8 cellular contexts compared by ENCODE assay signal in genomic region chr1:210328746-210329488, GRCh38. TPM values are rescaled to one million over a fixed set of nuclear protein-coding genes. Genes with fewer than 3 reads are reported as not detected.
DNase-seq lines count a peak whose midpoint lies in the region; ATAC-seq, FAIRE-seq and TF ChIP-seq lines count a peak whose summit lies in the region.

HHAT (plus strand) TSS chr1:210328902; CDS start chr1:210348976, 20,074 bp downstream.

- H3K9me3 ChIP-seq in endothelial cell of umbilical vein (replicated peaks; ENCODE audit: control insufficient read depth, insufficient read depth, low read length) = no peaks in the 10 kb centered on the region

- peaks cover 14% of the 10 kb centered on the region for H3K9me3 Mint-ChIP-seq in mesothelial cell of epicardium

- BruUV-seq in endothelial cell of umbilical vein (replicated peaks; lab: Mats Ljungman, UMichigan) = TSS peak; percentile 66

- H3K27ac ChIP-seq in endothelial cell of umbilical vein (ENCODE audit: insufficient read depth, low read depth, low read length) = peak within 1 kb of the TSS; percentile 75

- intact Hi-C loops in endothelial cell of umbilical vein (cut with micrococcal nuclease) = loop anchor here (1.0 to 2.0 kb wide), 4 partner anchors 18 to 96 kb away; partner anchors contain the start of gene SERTAD4

- H3K27me3 Mint-ChIP-seq in mesothelial cell of epicardium (ENCODE audit: low read depth) = peaks cover 8% of the 10 kb centered on the region

- POLR2A ChIA-PET in endothelial cell of umbilical vein (lab: Charles Lee) = no interaction called here

- H3K36me3 ChIP-seq in endothelial cell of umbilical vein (ENCODE audit: control insufficient read depth in 2 of 2, extremely low read depth in 1 of 2, insufficient read depth in 2 of 2, low read length in 2 of 2) = no peaks in the 10 kb centered on the region

- CTCF ChIA-PET in endothelial cell of umbilical vein (lab: Charles Lee) = interaction anchor here (1.0 kb wide), 1 partner anchor 32 kb away, joined by 4 read pairs; no protein-coding TSS in a partner anchor

- peaks cover 6% of the 10 kb centered on the region for H3K4me1 ChIP-seq in endothelial cell of umbilical vein (ENCODE audit: control insufficient read depth, extremely low read depth, insufficient read depth, low read length)

- H3K27me3 ChIP-seq in endothelial cell of umbilical vein (ENCODE audit: control insufficient read depth in 2 of 2, insufficient read depth in 2 of 2, low read length in 2 of 2) = peaks cover 0 to 2% of the 10 kb centered on the region in 2 experiments

- peak within 1 kb of the TSS; percentile 99 for H3K4me3 Mint-ChIP-seq in mesothelial cell of epicardium

- peak; percentile 88 for FAIRE-seq in endothelial cell of umbilical vein (lab: Jason Lieb, UNC)

- peak within 1 kb of the TSS; percentile 92 for H3K4me2 ChIP-seq in endothelial cell of umbilical vein (ENCODE audit: insufficient read depth, low read length)

- ATAC-seq in HG03432 (IDR thresholded peaks at IDR 0.05; ENCODE audit: unreplicated experiment) = peak; percentile 70

- peak within 1 kb of the TSS; percentile 98 for H2AFZ ChIP-seq in endothelial cell of umbilical vein (ENCODE audit: low read depth, low read length)

- peaks cover 26% of the 10 kb centered on the region for H3K4me1 Mint-ChIP-seq in mesothelial cell of epicardium

- peak within 1 kb of the TSS; percentile 98 for H3K27ac Mint-ChIP-seq in mesothelial cell of epicardium

- no peaks in the 10 kb centered on the region for H3K9me1 ChIP-seq in endothelial cell of umbilical vein (replicated peaks; ENCODE audit: control insufficient read depth, extremely low read depth, insufficient read depth, low read length)

- peak within 1 kb of the TSS; percentile 86 for H3K9ac ChIP-seq in endothelial cell of umbilical vein (replicated peaks; ENCODE audit: extremely low read depth, insufficient read depth, low read length)

- TF ChIP-seq POLR2A in endothelial cell of umbilical vein (IDR thresholded peaks at IDR 0.05; ENCODE audit: low read depth, low read length) = no peak

- DNase-seq in CD1c-positive myeloid dendritic cell (ENCODE audit: extremely low spot score) (peak; percentile 89), GM19240 (ENCODE audit: insufficient read length, low spot score) (peak; percentile 33), NCI-H526 (lab: John Stamatoyannopoulos, UW) (peak; percentile 24 to 79), endothelial cell of umbilical vein (ENCODE audit: low read depth, low spot score) (peak; percentile 59), mesothelial cell of epicardium (ENCODE audit: low spot score in 2 of 2, unreplicated experiment in 2 of 2) (peak; percentile 46 to 77)
- DNase-seq in activated CD8-positive, alpha-beta memory T cell treated with anti-CD3 and anti-CD28 coated beads, Interleukin-2, amount 50 U/mL, for 4 hours = peak; percentile 53
- peak; percentile 40 to 49 for DNase-seq in stimulated activated CD8-positive, alpha-beta memory T cell treated with anti-CD3 and anti-CD28 coated beads, Interleukin-2, amount 100 ng/mL, for 48 hours (ENCODE audit: low read depth in 2 of 2)

- H3K4me3 ChIP-seq in endothelial cell of umbilical vein (replicated peaks in 1 of 3; ENCODE audit: insufficient read depth in 1 of 3, low read depth in 1 of 3, low read length in 3 of 3) = peak within 1 kb of the TSS; percentile 46 to 82 (median 55)

- H4K20me1 ChIP-seq in endothelial cell of umbilical vein (replicated peaks; ENCODE audit: control insufficient read depth, extremely low read depth, insufficient read depth, low read length) = no peaks in the 10 kb centered on the region

- no peak for TF ChIP-seq CTCF in endothelial cell of umbilical vein (IDR thresholded peaks at IDR 0.05; ENCODE audit: extremely low read depth in 1 of 2, insufficient read depth in 1 of 2, low read depth in 1 of 2, low read length in 2 of 2)
- TF ChIP-seq CTCF in mesothelial cell of epicardium (IDR thresholded peaks at IDR 0.05; ENCODE audit: unreplicated experiment) = no peak

- dilution Hi-C loops in endothelial cell of umbilical vein (cut with MboI; ENCODE audit: extremely low pct_ligation_motif_present, low sequenced_read_pairs) = no loop called here

- peaks cover 4% of the 10 kb centered on the region for H3K36me3 Mint-ChIP-seq in mesothelial cell of epicardium

- H3K79me2 ChIP-seq in endothelial cell of umbilical vein (ENCODE audit: control insufficient read depth, insufficient read depth, low read length) = no peaks in the 10 kb centered on the region

TF ChIP-seq in endothelial cell of umbilical vein, 7 proteins besides CTCF, POLR2A, EP300 and RAD21:
- TF ChIP-seq POLR2AphosphoS5 (IDR thresholded peaks at IDR 0.05; ENCODE audit: insufficient read depth, low read depth, low read length) (peak; percentile 62), FOS (IDR thresholded peaks at IDR 0.05; ENCODE audit: borderline replicate concordance, insufficient read depth, low read length) (no peak)

RNA-seq across cellular contexts. Expression of gene HHAT, which starts in this region (rescaled TPM):
- 2.4 TPM in 2 replicates for total RNA-seq in endothelial cell of umbilical vein
- polyA plus RNA-seq in endothelial cell of umbilical vein = 4.3 TPM in 2 replicates
- 2.0 and 2.6 TPM in 2 replicates for polyA plus RNA-seq in endothelial cell of umbilical vein (2011; cell fraction: cytosol; rRNA removed)
- 2.9 and 3.3 TPM in 2 replicates for polyA plus RNA-seq in endothelial cell of umbilical vein (2011; cell fraction: nucleus; rRNA removed)
- 1.0 and 1.2 TPM in 2 replicates for polyA plus RNA-seq in endothelial cell of umbilical vein (2012)
- 4.6 and 5.0 TPM in 2 replicates for polyA minus RNA-seq in endothelial cell of umbilical vein
- not detected for polyA minus RNA-seq in endothelial cell of umbilical vein (2011; cell fraction: cytosol; rRNA and poly(A)+ RNA removed)
- polyA minus RNA-seq in endothelial cell of umbilical vein (2011; cell fraction: nucleus; rRNA and poly(A)+ RNA removed) = 9.8 and 11.1 TPM in 2 replicates
- 17.4 to 19.2 TPM (median 18.0 TPM) in 3 replicates for total RNA-seq in mesothelial cell of epicardium

Comparison
In these comparisons a context has a peak if more than half of its experiments do, and no peak if none do; other contexts are left out.
1. Peak in every context shown above with its lines: DNase-seq, ATAC-seq, H3K4me3 ChIP-seq and H3K27ac ChIP-seq.
2. DNase-seq: peak in every context shown above with its lines; median percentile 89 in CD1c-positive myeloid dendritic cell; 62 in mesothelial cell of epicardium; 59 in endothelial cell of umbilical vein; 53 in activated CD8-positive, alpha-beta memory T cell treated with anti-CD3 and anti-CD28 coated beads, Interleukin-2, amount 50 U/mL, for 4 hours; 52 in NCI-H526; 44 in stimulated activated CD8-positive, alpha-beta memory T cell treated with anti-CD3 and anti-CD28 coated beads, Interleukin-2, amount 100 ng/mL, for 48 hours; 33 in GM19240.